ENCODE assay signal across 17 cellular contexts in genomic region chr15:29457729-29458128, GRCh38.
"Had no signal": no experiment of that assay in that cellular context is flagged by ENCODE, and none has a peak within 500 bp of the region (broad histone marks: within the 10 kb centered on the region; RNA-seq: fewer than 3 reads in every experiment).

No MANE protein-coding gene starts in this region.

- H3K9me3 ChIP-seq: colonic mucosa, ovary, upper lobe of right lung had no signal

- H3K27ac ChIP-seq: brain microvascular endothelial cell, colonic mucosa, neural progenitor cell, ovary, upper lobe of right lung had no signal

- H3K36me3 ChIP-seq: brain microvascular endothelial cell, colonic mucosa, neural progenitor cell, ovary, upper lobe of right lung had no signal

- H3K4me2 ChIP-seq: neural progenitor cell had no signal

- H3K27me3 ChIP-seq: brain microvascular endothelial cell, colonic mucosa, neural progenitor cell, ovary, upper lobe of right lung had no signal

- H3K4me3 ChIP-seq: colonic mucosa, neural progenitor cell, ovary, upper lobe of right lung had no signal

- DNase-seq: activated CD4-positive, alpha-beta memory T cell treated with anti-CD3 and anti-CD28 coated beads for 36 hours; activated CD4-positive, alpha-beta T cell treated with anti-CD3 and anti-CD28 coated beads for 36 hours; activated naive CD4-positive, alpha-beta T cell treated with Interleukin-2 at 50 U/mL for 16 hours; activated naive CD8-positive, alpha-beta T cell treated with anti-CD3 and anti-CD28 coated beads, Interleukin-2, amount 10 ng/mL, durations not matched to agents 7 days and 5 days; aorta; brain microvascular endothelial cell; central memory CD4-positive, alpha-beta T cell; colonic mucosa; left ventricle myocardium superior; mesenchymal stem cell; naive thymus-derived CD4-positive, alpha-beta T cell; ovary; stimulated activated naive B cell treated with anti-CD40 and anti-IgM and Interleukin-4, amounts not matched to agents 10 μg/mL and 1 μg/mL and 100 μg/mL, for 72 hours; SW 1271; T-helper 2 cell; upper lobe of right lung had no signal

- H3K9ac ChIP-seq: neural progenitor cell had no signal

- ATAC-seq: activated CD4-positive, alpha-beta T cell treated with anti-CD3 and anti-CD28 coated beads for 36 hours; left ventricle myocardium superior; naive thymus-derived CD4-positive, alpha-beta T cell; stimulated activated naive B cell treated with anti-CD40 and anti-IgM and Interleukin-4, amounts not matched to agents 10 μg/mL and 1 μg/mL and 100 μg/mL, for 72 hours; upper lobe of right lung had no signal

- H3K4me1 ChIP-seq: colonic mucosa had no signal

- H2AFZ ChIP-seq: neural progenitor cell had no signal
